Comparison of ENCODE assay signal across 1 cellular context in the genomic region with DNA sequence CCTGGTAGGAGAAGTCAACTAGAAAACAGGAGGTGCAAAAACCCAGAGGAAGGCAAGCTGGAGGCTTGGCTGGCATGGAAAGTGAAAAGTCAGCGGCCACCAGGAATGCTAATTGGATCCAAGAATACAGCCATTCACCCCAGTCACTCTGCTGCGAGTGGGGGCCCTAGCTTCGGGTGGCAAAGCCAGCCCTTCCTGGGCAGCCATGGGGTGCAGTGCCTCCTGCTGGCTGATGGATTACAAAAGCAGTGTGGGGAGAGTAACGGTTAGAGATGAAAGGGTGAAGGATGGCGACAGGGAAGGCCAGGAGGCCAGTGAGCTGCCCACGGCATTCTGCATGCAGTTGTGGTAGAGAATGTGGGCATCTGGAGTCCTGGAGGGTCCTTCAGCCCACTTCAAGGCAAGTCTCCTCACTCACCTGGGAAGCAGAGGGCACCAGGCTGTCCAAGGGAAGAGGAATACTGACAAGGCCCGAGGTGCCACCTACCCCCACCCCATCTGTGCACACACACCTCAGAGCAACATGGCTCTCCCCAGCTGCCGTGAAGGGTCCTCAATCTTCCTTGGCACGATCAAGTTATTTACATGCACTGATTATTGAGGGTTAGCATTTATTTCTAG.
TF ChIP-seq lines count a peak whose summit lies in the region.

No MANE protein-coding gene starts in this region.

TF ChIP-seq in GM12878, 131 proteins besides CTCF, POLR2A, EP300 and RAD21 (continued from another document):
- TF ChIP-seq, protein P1, sequence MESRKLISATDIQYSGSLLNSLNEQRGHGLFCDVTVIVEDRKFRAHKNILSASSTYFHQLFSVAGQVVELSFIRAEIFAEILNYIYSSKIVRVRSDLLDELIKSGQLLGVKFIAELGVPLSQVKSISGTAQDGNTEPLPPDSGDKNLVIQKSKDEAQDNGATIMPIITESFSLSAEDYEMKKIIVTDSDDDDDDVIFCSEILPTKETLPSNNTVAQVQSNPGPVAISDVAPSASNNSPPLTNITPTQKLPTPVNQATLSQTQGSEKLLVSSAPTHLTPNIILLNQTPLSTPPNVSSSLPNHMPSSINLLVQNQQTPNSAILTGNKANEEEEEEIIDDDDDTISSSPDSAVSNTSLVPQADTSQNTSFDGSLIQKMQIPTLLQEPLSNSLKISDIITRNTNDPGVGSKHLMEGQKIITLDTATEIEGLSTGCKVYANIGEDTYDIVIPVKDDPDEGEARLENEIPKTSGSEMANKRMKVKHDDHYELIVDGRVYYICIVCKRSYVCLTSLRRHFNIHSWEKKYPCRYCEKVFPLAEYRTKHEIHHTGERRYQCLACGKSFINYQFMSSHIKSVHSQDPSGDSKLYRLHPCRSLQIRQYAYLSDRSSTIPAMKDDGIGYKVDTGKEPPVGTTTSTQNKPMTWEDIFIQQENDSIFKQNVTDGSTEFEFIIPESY (IDR thresholded peaks at IDR 0.05): peak; percentile 17; the same call in 1 of the 2 replicates
